ENCODE assay signal across 1 cellular context in the genomic region with DNA sequence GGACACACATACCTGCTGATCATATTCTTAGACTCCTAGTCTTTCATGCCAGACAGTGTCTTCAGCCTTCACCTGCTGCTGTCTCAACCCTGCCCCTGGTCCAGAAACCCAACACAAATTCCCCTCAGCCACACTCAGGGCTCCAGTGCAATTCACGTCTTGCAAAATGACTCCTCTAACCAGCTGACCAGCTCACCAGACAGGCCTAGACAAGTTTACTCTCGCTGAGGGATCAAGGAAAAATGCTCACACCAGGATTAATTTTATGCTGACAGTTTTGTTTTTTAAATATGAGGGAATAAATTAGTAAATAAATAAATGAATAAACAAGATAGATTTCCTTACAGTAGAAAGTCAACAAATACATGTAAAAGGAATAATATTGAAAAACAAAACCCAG.
TF ChIP-seq lines count a peak whose summit lies in the region.

No MANE protein-coding gene starts in this region.

TF ChIP-seq in H1, 55 proteins besides CTCF, POLR2A, EP300 and RAD21:
- TF ChIP-seq TEAD4 (IDR thresholded peaks at IDR 0.05; ENCODE audit: low read depth, low read length) (no peak), NRF1 (IDR thresholded peaks at IDR 0.05; ENCODE audit: low read depth, low read length) (no peak), FOSL1 (IDR thresholded peaks at IDR 0.05; ENCODE audit: insufficient read depth, low read depth, low read length) (no peak), KDM1A (IDR thresholded peaks at IDR 0.05; ENCODE audit: borderline replicate concordance, low read length) (no peak), CBX8 (IDR thresholded peaks at IDR 0.05; ENCODE audit: borderline replicate concordance, low read depth, low read length) (no peak), SIN3A (conservative IDR thresholded peaks at IDR 0.05 in 1 of 2, IDR thresholded peaks at IDR 0.05 in 1 of 2; ENCODE audit: low read depth in 1 of 2, low read length in 2 of 2) (no peak)
- TF ChIP-seq, protein P1, sequence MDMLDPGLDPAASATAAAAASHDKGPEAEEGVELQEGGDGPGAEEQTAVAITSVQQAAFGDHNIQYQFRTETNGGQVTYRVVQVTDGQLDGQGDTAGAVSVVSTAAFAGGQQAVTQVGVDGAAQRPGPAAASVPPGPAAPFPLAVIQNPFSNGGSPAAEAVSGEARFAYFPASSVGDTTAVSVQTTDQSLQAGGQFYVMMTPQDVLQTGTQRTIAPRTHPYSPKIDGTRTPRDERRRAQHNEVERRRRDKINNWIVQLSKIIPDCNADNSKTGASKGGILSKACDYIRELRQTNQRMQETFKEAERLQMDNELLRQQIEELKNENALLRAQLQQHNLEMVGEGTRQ (IDR thresholded peaks at IDR 0.05; ENCODE audit: low read length): no peak
- TF ChIP-seq, protein P2, sequence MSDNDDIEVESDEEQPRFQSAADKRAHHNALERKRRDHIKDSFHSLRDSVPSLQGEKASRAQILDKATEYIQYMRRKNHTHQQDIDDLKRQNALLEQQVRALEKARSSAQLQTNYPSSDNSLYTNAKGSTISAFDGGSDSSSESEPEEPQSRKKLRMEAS (IDR thresholded peaks at IDR 0.05): no peak
TF ChIP-seq in H1: peak in this region for 0.
